In the genomic region with DNA sequence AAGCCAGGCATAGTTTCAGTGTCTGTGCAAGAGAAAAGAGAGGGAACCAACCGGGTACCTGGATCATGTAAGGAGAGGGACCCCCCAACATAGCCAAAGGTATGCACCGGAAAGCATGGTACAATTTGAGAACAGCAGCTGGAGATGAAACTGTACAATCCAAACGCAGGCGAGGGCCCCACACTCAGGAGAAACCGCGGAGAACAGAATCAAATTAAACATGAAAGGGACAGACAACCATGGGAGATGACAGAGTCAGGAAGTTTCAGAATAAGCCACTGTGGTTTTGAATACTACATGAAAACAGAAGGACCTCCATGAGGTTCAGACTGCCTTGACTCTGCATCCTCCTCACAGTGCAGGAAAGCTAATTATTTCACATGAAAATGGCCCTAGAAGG, we compare ENCODE assay signal across 15 cellular contexts.
DNase-seq lines count a peak whose midpoint lies in the region; ATAC-seq and TF ChIP-seq lines count a peak whose summit lies in the region.
"Had no signal": no experiment of that assay in that cellular context is flagged by ENCODE, and none has a peak within 500 bp of the region (broad histone marks: within the 10 kb centered on the region; RNA-seq: fewer than 3 reads in every experiment).

No MANE protein-coding gene starts in this region.

- H3K4me3 Mint-ChIP-seq in activated naive CD8-positive, alpha-beta T cell treated with anti-CD3 and anti-CD28 coated beads, Interleukin-2, amount 50 U/mL, for 24 hours, result peak overlapping the region; percentile 57
- H3K4me3 Mint-ChIP-seq: activated B cell treated with CpG ODN at 0.5 μM for 24 hours, brain, CD14-positive monocyte had no signal

- TF ChIP-seq POLR2A in NB4 (IDR thresholded peaks at IDR 0.05; ENCODE audit: extremely low read depth, insufficient read length) (no peak), esophagus muscularis mucosa (IDR thresholded peaks at IDR 0.05; ENCODE audit: low read depth) (no peak)

- 77% methylated on average over 6 of the region's 6 CpGs for WGBS in esophagus muscularis mucosa

- TF ChIP-seq EP300 in esophagus muscularis mucosa (IDR thresholded peaks at IDR 0.05), result no peak

- H3K27ac ChIP-seq in esophagus muscularis mucosa (replicated peaks in 1 of 4), result no peak overlapping the region
- H3K27ac ChIP-seq: lower lobe of right lung, prostate gland, vagina had no signal

- H3K9me3 ChIP-seq in esophagus muscularis mucosa, result no peaks in the 10 kb centered on the region
- H3K9me3 ChIP-seq: lower lobe of right lung, prostate gland, vagina had no signal

- H3K9me3 Mint-ChIP-seq in activated naive CD8-positive, alpha-beta T cell treated with anti-CD3 and anti-CD28 coated beads, Interleukin-2, amount 50 U/mL, for 24 hours, result no peaks in the 10 kb centered on the region
- H3K9me3 Mint-ChIP-seq: activated B cell treated with CpG ODN at 0.5 μM for 24 hours had no signal

- intact Hi-C loops in esophagus muscularis mucosa (cut with DNase I), result no loop called here

- H3K4me1 Mint-ChIP-seq in activated naive CD8-positive, alpha-beta T cell treated with anti-CD3 and anti-CD28 coated beads, Interleukin-2, amount 50 U/mL, for 24 hours, result peaks cover 19% of the 10 kb centered on the region
- H3K4me1 Mint-ChIP-seq: activated B cell treated with CpG ODN at 0.5 μM for 24 hours, CD14-positive monocyte had no signal

- H3K27me3 Mint-ChIP-seq in activated naive CD8-positive, alpha-beta T cell treated with anti-CD3 and anti-CD28 coated beads, Interleukin-2, amount 50 U/mL, for 24 hours, result peaks cover 12% of the 10 kb centered on the region

- no peak for TF ChIP-seq CTCF in NB4 (IDR thresholded peaks at IDR 0.05; ENCODE audit: low read depth, low read length)
- no peak for TF ChIP-seq CTCF in esophagus muscularis mucosa (IDR thresholded peaks at IDR 0.05)
- TF ChIP-seq CTCF in GM20000 (IDR thresholded peaks at IDR 0.05; ENCODE audit: extremely low read depth, missing control alignments), result no peak

- ATAC-seq in activated naive CD8-positive, alpha-beta T cell treated with anti-CD3 and anti-CD28 coated beads, Interleukin-2, amount 50 U/mL, for 24 hours, result peak; percentile 70
- ATAC-seq: lower lobe of right lung had no signal

- no peaks in the 10 kb centered on the region for H3K36me3 ChIP-seq in esophagus muscularis mucosa
- H3K36me3 ChIP-seq: lower lobe of right lung, prostate gland, vagina had no signal

- peaks cover 0 to 6% (median 0%) of the 10 kb centered on the region in 4 donors for H3K4me1 ChIP-seq in esophagus muscularis mucosa
- H3K4me1 ChIP-seq: prostate gland, vagina had no signal

- DNase-seq in stimulated activated CD4-positive, alpha-beta T cell treated with anti-CD3 and anti-CD28 coated beads, Interleukin-15, amount 100 ng/mL, for 24 hours, result peak; percentile 46
- no peak for DNase-seq in stimulated activated CD4-positive, alpha-beta T cell treated with anti-CD3 and anti-CD28 coated beads, Interleukin-4, amount 100 ng/mL, for 1 hour
- peak; percentile 12 for DNase-seq in NB4 (ENCODE audit: low read depth)
- DNase-seq in activated naive CD8-positive, alpha-beta T cell treated with anti-CD3 and anti-CD28 coated beads, Interleukin-2, amount 50 U/mL, for 24 hours, result peak; percentile 30
- DNase-seq in NK-92 treated with Interleukin-12 subunit alpha and Interleukin-12 subunit beta, amount 100 ng/mL, for 24 hours (lab: John Stamatoyannopoulos, UW), result no peak
- DNase-seq in esophagus muscularis mucosa (ENCODE audit: extremely low spot score), result no peak
- no peak for DNase-seq in NCI-H1417 treated with DMSO at 0.1 percent for 48 hours (lab: John Stamatoyannopoulos, UW)
- DNase-seq in GM20000 (ENCODE audit: low spot score), result no peak
- DNase-seq: activated B cell treated with CpG ODN at 0.5 μM for 24 hours, H7, lower lobe of right lung had no signal

- peak overlapping the region; percentile 85 for H3K27ac Mint-ChIP-seq in activated naive CD8-positive, alpha-beta T cell treated with anti-CD3 and anti-CD28 coated beads, Interleukin-2, amount 50 U/mL, for 24 hours
- H3K27ac Mint-ChIP-seq: activated B cell treated with CpG ODN at 0.5 μM for 24 hours, CD14-positive monocyte had no signal

- no peaks in the 10 kb centered on the region for H3K27me3 ChIP-seq in esophagus muscularis mucosa
- H3K27me3 ChIP-seq: vagina had no signal

- H3K4me3 ChIP-seq in NB4 (ENCODE audit: low read depth, low read length) (no peak overlapping the region), esophagus muscularis mucosa (no peak overlapping the region)
- H3K4me3 ChIP-seq: lower lobe of right lung, prostate gland, vagina had no signal

- H3K36me3 Mint-ChIP-seq in activated naive CD8-positive, alpha-beta T cell treated with anti-CD3 and anti-CD28 coated beads, Interleukin-2, amount 50 U/mL, for 24 hours (ENCODE audit: low read depth), result no peaks in the 10 kb centered on the region
- H3K36me3 Mint-ChIP-seq: CD14-positive monocyte had no signal

Comparison
In these comparisons a context has a peak if more than half of its experiments do, and no peak if none do; other contexts are left out.
1. DNase-seq: peak in stimulated activated CD4-positive, alpha-beta T cell treated with anti-CD3 and anti-CD28 coated beads, Interleukin-15, amount 100 ng/mL, for 24 hours (single experiment), NB4 (single experiment) and activated naive CD8-positive, alpha-beta T cell treated with anti-CD3 and anti-CD28 coated beads, Interleukin-2, amount 50 U/mL, for 24 hours (single experiment); none in stimulated activated CD4-positive, alpha-beta T cell treated with anti-CD3 and anti-CD28 coated beads, Interleukin-4, amount 100 ng/mL, for 1 hour (single experiment), NK-92 treated with Interleukin-12 subunit alpha and Interleukin-12 subunit beta, amount 100 ng/mL, for 24 hours (single experiment), esophagus muscularis mucosa (single experiment), NCI-H1417 treated with DMSO at 0.1 percent for 48 hours (single experiment) and GM20000 (single experiment).